ENCODE assay signal across 25 cellular contexts in the genomic region with DNA sequence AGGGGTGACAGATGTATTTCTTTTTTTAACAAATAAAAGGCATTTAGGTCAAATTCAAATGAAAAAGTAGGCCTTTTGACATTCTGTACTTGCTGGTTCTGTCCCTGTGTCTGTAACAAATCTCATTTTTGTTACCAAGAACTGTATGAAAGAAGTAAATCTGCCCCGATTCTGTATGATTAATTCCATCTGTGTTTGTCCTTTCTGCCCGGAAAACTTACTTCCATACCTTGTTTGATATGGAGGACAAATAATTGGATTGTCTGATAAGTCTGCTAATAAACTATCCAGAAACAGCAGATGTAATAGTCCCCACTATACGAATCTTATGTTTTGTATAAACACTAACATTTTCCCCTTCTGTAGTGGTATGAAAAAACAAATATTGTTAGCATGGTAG.
DNase-seq lines count a peak whose midpoint lies in the region; ATAC-seq, FAIRE-seq and TF ChIP-seq lines count a peak whose summit lies in the region.
"Had no signal": no experiment of that assay in that cellular context is flagged by ENCODE, and none has a peak within 500 bp of the region (broad histone marks: within the 10 kb centered on the region; RNA-seq: fewer than 3 reads in every experiment).

No MANE protein-coding gene starts in this region.

- H3K4me3 ChIP-seq in astrocyte (ENCODE audit: insufficient read depth, low read depth, low read length): no peak overlapping the region
- H3K4me3 ChIP-seq: A549; BLaER1 treated with 17β-estradiol and CSF1 and Interleukin-3, amounts not matched to agents 10 nM and 100 nM; GM12878 had no signal

- no peak overlapping the region for H3K4me2 ChIP-seq in astrocyte (ENCODE audit: low read length)
- H3K4me2 ChIP-seq: A549; BLaER1 treated with 17β-estradiol and CSF1 and Interleukin-3, amounts not matched to agents 10 nM and 100 nM had no signal

- ATAC-seq in SK-N-SH treated with all-trans-retinoic acid at 6 μM for 48 hours: no peak; the same call in 2 of the 3 replicates
- ATAC-seq: A549; CD8-positive, alpha-beta T cell; GM12878 had no signal

- H3K27me3 Mint-ChIP-seq in astrocyte (ENCODE audit: low read depth, unreplicated experiment): no peaks in the 10 kb centered on the region
- H3K27me3 Mint-ChIP-seq: B cell; CD4-positive, alpha-beta T cell had no signal

- DNase-seq in D721Med (ENCODE audit: insufficient read length, low spot score) (no peak), astrocyte (ENCODE audit: low read depth) (no peak), H54 (ENCODE audit: insufficient read length, low spot score) (no peak), ureter (ENCODE audit: low spot score) (no peak)
- DNase-seq: AML-193; Caco-2; Calu3; CD4-positive, alpha-beta T cell; CD8-positive, alpha-beta T cell; DMS 273 treated with DMSO at 0.1 percent for 48 hours; DMS153; DMS53; DMS79; DND-41; EL; GDM1 had no signal

- H3K27me3 ChIP-seq in astrocyte (ENCODE audit: insufficient read depth, low read length): no peaks in the 10 kb centered on the region
- H3K27me3 ChIP-seq: BLaER1 treated with 17β-estradiol and CSF1 and Interleukin-3, amounts not matched to agents 10 nM and 100 nM had no signal

- peaks cover 1% of the 10 kb centered on the region for H3K4me1 Mint-ChIP-seq in astrocyte (ENCODE audit: low read depth, unreplicated experiment)
- H3K4me1 Mint-ChIP-seq: B cell had no signal

- H2AFZ ChIP-seq in astrocyte (ENCODE audit: low read depth, low read length): no peak overlapping the region

- no peak overlapping the region for H3K9ac ChIP-seq in astrocyte (ENCODE audit: low read length)
- H3K9ac ChIP-seq: BLaER1 treated with 17β-estradiol and CSF1 and Interleukin-3, amounts not matched to agents 10 nM and 100 nM had no signal

- no peak overlapping the region for H3K27ac ChIP-seq in astrocyte (ENCODE audit: low read depth, low read length)
- H3K27ac ChIP-seq: 22Rv1; A549; BLaER1 treated with 17β-estradiol and CSF1 and Interleukin-3, amounts not matched to agents 10 nM and 100 nM; C4-2B had no signal

- no peaks in the 10 kb centered on the region for H3K79me2 ChIP-seq in astrocyte (ENCODE audit: insufficient read depth, low read length)

- no peaks in the 10 kb centered on the region for H3K4me1 ChIP-seq in astrocyte (ENCODE audit: insufficient read depth, low read length)
- H3K4me1 ChIP-seq: Caco-2 had no signal

- H3K9me3 ChIP-seq in astrocyte (ENCODE audit: insufficient read depth, low read depth, low read length): no peaks in the 10 kb centered on the region
- H3K9me3 ChIP-seq: A549, Caco-2 had no signal

- FAIRE-seq in D721Med (lab: Jason Lieb, UNC) (peak; percentile 82), astrocyte (lab: Jason Lieb, UNC) (peak; percentile 9), H54 (lab: Jason Lieb, UNC) (no peak)
- FAIRE-seq: A549, GM12878, GM12892, GM18507 had no signal

- no peak overlapping the region for H3K27ac Mint-ChIP-seq in astrocyte (ENCODE audit: unreplicated experiment)
- H3K27ac Mint-ChIP-seq: B cell; CD4-positive, alpha-beta T cell; CD8-positive, alpha-beta T cell had no signal

- H3K36me3 ChIP-seq in astrocyte (ENCODE audit: insufficient read depth, low read length): no peaks in the 10 kb centered on the region
- H3K36me3 ChIP-seq: BLaER1 treated with 17β-estradiol and CSF1 and Interleukin-3, amounts not matched to agents 10 nM and 100 nM had no signal

- peaks cover 2% of the 10 kb centered on the region for H3K36me3 Mint-ChIP-seq in astrocyte (ENCODE audit: low read depth, unreplicated experiment)
- H3K36me3 Mint-ChIP-seq: CD8-positive, alpha-beta T cell had no signal

- TF ChIP-seq CTCF in D721Med (IDR thresholded peaks at IDR 0.05; ENCODE audit: insufficient read depth, missing control alignments) (no peak), astrocyte (IDR thresholded peaks at IDR 0.05; ENCODE audit: insufficient read depth, low read depth, low read length) (no peak)

- no peak overlapping the region for H3K4me3 Mint-ChIP-seq in astrocyte (ENCODE audit: unreplicated experiment)
- H3K4me3 Mint-ChIP-seq: B cell; CD4-positive, alpha-beta T cell; CD8-positive, alpha-beta T cell had no signal

- TF ChIP-seq POLR2A in H54 (IDR thresholded peaks at IDR 0.05; ENCODE audit: low read depth, low read length): no peak

- peaks cover 8% of the 10 kb centered on the region for H3K9me3 Mint-ChIP-seq in astrocyte (ENCODE audit: unreplicated experiment)
- H3K9me3 Mint-ChIP-seq: CD4-positive, alpha-beta T cell; CD8-positive, alpha-beta T cell had no signal

- H4K20me1 ChIP-seq in astrocyte (ENCODE audit: insufficient read depth, low read length): no peaks in the 10 kb centered on the region
- H4K20me1 ChIP-seq: BLaER1 treated with 17β-estradiol and CSF1 and Interleukin-3, amounts not matched to agents 10 nM and 100 nM had no signal

TF ChIP-seq in SK-N-SH treated with all-trans-retinoic acid at 6 μM for 48 hours, 23 proteins besides CTCF, POLR2A, EP300 and RAD21:
- TF ChIP-seq ZNF70 (CRISPR knock-in tag; IDR thresholded peaks at IDR 0.05): peak; percentile 64; the same call in 1 of the 2 replicates
- no peak for TF ChIP-seq BACH2 (CRISPR knock-in tag; IDR thresholded peaks at IDR 0.05; ENCODE audit: borderline replicate concordance)
- 0 out of 2 replicates have a peak, but pooled peaks have one; percentile 41 for TF ChIP-seq TSHZ2 (CRISPR knock-in tag; IDR thresholded peaks at IDR 0.05)
- TF ChIP-seq ZNF565 (CRISPR knock-in tag; conservative IDR thresholded peaks at IDR 0.05; ENCODE audit: low read depth): no peak
- TF ChIP-seq TCF4 (CRISPR knock-in tag; IDR thresholded peaks at IDR 0.05; ENCODE audit: borderline replicate concordance): peak; percentile 70; the same call in 1 of the 2 replicates
TF ChIP-seq in SK-N-SH treated with all-trans-retinoic acid at 6 μM for 48 hours: peak in this region for 3.
